1 cellular context compared by ENCODE assay signal in genomic region chr18:69898241-69898861, GRCh38.
TF ChIP-seq lines count a peak whose summit lies in the region.

No MANE protein-coding gene starts in this region.

TF ChIP-seq in WTC11, 78 proteins besides CTCF, POLR2A, EP300 and RAD21 (continued from another document):
- TF ChIP-seq, protein P1, sequence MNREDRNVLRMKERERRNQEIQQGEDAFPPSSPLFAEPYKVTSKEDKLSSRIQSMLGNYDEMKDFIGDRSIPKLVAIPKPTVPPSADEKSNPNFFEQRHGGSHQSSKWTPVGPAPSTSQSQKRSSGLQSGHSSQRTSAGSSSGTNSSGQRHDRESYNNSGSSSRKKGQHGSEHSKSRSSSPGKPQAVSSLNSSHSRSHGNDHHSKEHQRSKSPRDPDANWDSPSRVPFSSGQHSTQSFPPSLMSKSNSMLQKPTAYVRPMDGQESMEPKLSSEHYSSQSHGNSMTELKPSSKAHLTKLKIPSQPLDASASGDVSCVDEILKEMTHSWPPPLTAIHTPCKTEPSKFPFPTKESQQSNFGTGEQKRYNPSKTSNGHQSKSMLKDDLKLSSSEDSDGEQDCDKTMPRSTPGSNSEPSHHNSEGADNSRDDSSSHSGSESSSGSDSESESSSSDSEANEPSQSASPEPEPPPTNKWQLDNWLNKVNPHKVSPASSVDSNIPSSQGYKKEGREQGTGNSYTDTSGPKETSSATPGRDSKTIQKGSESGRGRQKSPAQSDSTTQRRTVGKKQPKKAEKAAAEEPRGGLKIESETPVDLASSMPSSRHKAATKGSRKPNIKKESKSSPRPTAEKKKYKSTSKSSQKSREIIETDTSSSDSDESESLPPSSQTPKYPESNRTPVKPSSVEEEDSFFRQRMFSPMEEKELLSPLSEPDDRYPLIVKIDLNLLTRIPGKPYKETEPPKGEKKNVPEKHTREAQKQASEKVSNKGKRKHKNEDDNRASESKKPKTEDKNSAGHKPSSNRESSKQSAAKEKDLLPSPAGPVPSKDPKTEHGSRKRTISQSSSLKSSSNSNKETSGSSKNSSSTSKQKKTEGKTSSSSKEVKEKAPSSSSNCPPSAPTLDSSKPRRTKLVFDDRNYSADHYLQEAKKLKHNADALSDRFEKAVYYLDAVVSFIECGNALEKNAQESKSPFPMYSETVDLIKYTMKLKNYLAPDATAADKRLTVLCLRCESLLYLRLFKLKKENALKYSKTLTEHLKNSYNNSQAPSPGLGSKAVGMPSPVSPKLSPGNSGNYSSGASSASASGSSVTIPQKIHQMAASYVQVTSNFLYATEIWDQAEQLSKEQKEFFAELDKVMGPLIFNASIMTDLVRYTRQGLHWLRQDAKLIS (CRISPR knock-in tag; IDR thresholded peaks at IDR 0.05; ENCODE audit: borderline replicate concordance), result no peak
